Comparison of ENCODE assay signal across 8 cellular contexts in genomic region chr3:165206454-165207266, GRCh38. TPM values are rescaled to one million over a fixed set of nuclear protein-coding genes. Genes with fewer than 3 reads are reported as not detected.
DNase-seq lines count a peak whose midpoint lies in the region; ATAC-seq and TF ChIP-seq lines count a peak whose summit lies in the region.

No MANE protein-coding gene starts in this region.

- in situ Hi-C loops in GM13976 (cut with MboI; ENCODE audit: low sequenced_read_pairs, unreplicated experiment) = no loop called here

- H3K79me2 ChIP-seq in ACC112 (ENCODE audit: control insufficient read depth, insufficient read depth, low read length, unreplicated experiment) = no peaks in the 10 kb centered on the region

- H3K4me3 ChIP-seq in ACC112 (ENCODE audit: low read depth, low read length) = peak overlapping the region; percentile 83
- H3K4me3 ChIP-seq in SJSA1 = no peak overlapping the region

- ATAC-seq in HG02759 (IDR thresholded peaks at IDR 0.05; ENCODE audit: unreplicated experiment) (peak; percentile 99), left colon (peak; percentile 94)

- TF ChIP-seq CTCF in GM13976 (IDR thresholded peaks at IDR 0.05; ENCODE audit: borderline replicate concordance, control extremely low read depth, extremely low read depth, insufficient read depth, missing control alignments) = peak; percentile 97

- H3K4me1 ChIP-seq in ACC112 (ENCODE audit: control insufficient read depth, insufficient read depth, low read length, unreplicated experiment) (no peaks in the 10 kb centered on the region), SJSA1 (replicated peaks) (no peaks in the 10 kb centered on the region)

- peak overlapping the region; percentile 97 for H2AFZ ChIP-seq in ACC112 (ENCODE audit: low read length, unreplicated experiment)

- H3K9me3 ChIP-seq in SJSA1 (replicated peaks) = no peaks in the 10 kb centered on the region

- no peaks in the 10 kb centered on the region for H3K36me3 ChIP-seq in ACC112 (ENCODE audit: insufficient read depth, low read length)
- H3K36me3 ChIP-seq in SJSA1 = no peaks in the 10 kb centered on the region

- peak; percentile 51 for DNase-seq in GM13976 (ENCODE audit: low spot score)
- peak; percentile 45 for DNase-seq in MV-4-11 (lab: John Stamatoyannopoulos, UW)
- DNase-seq in SJSA1 (ENCODE audit: low read depth in 1 of 2, low spot score in 2 of 2) = peak; percentile 22 to 49
- DNase-seq in cerebellum (ENCODE audit: low spot score) = peak; percentile 53
- DNase-seq in left colon = peak; percentile 49 to 79
- DNase-seq in stimulated activated CD4-positive, alpha-beta T cell treated with anti-CD3 and anti-CD28 coated beads, Interleukin-4, amount 100 ng/mL, for 1 hour = peak; percentile 9

- H3K27me3 ChIP-seq in ACC112 (ENCODE audit: insufficient read depth, low read length) = no peaks in the 10 kb centered on the region
- H3K27me3 ChIP-seq in SJSA1 (replicated peaks) = no peaks in the 10 kb centered on the region

- H3K27ac ChIP-seq in ACC112 (ENCODE audit: low read depth, low read length) (no peak overlapping the region), SJSA1 (no peak overlapping the region)

- intact Hi-C loops in left colon (cut with DNase I, micrococcal nuclease) = no loop called here

RNA-seq across cellular contexts. Expression of gene SLITRK3, which starts 10.5 kb away (rescaled TPM):
- not detected in 2 replicates for total RNA-seq in SJSA1 (2014; rRNA removed; shearing (Covaris generic))
- total RNA-seq in cerebellum = 14.3 TPM
- under 1 TPM; 0.21 to 0.61 TPM for total RNA-seq in left colon

Comparison
In these comparisons a context has a peak if more than half of its experiments do, and no peak if none do; other contexts are left out.
1. DNase-seq: peak in every context shown above with its lines; median percentile 64 in left colon; 53 in cerebellum; 51 in GM13976; 45 in MV-4-11; 36 in SJSA1; 9 in stimulated activated CD4-positive, alpha-beta T cell treated with anti-CD3 and anti-CD28 coated beads, Interleukin-4, amount 100 ng/mL, for 1 hour.